ENCODE assay signal across 18 cellular contexts in genomic region chr9:69834591-69835184, GRCh38. TPM values are rescaled to one million over a fixed set of nuclear protein-coding genes. Genes with fewer than 3 reads are reported as not detected.
"Had no signal": no experiment of that assay in that cellular context is flagged by ENCODE, and none has a peak within 500 bp of the region (broad histone marks: within the 10 kb centered on the region; RNA-seq: fewer than 3 reads in every experiment).

No MANE protein-coding gene starts in this region.

- DNase-seq: activated effector memory CD4-positive, alpha-beta T cell treated with anti-CD3 and anti-CD28 coated beads, Interleukin-2, amount 50 U/mL, for 16 hours; adrenal gland; colonic mucosa; esophagus squamous epithelium; foreskin fibroblast; head of caudate nucleus; left colon; occipital lobe; right cardiac atrium; SK-N-SH; small intestine had no signal

- H3K9ac ChIP-seq: SK-N-SH had no signal

- H3K36me3 ChIP-seq: adrenal gland, colonic mucosa, esophagus squamous epithelium, tibial nerve, vagina had no signal

- H3K4me3 ChIP-seq: adrenal gland, colonic mucosa, esophagus squamous epithelium, tibial nerve, vagina had no signal

- H3K36me3 Mint-ChIP-seq: natural killer cell treated with Interleukin-12 subunit alpha and Interleukin-12 subunit beta and Interleukin-15 and Interleukin-18, amount 100 ng/mL, for 72 hours had no signal

- H3K4me3 Mint-ChIP-seq: natural killer cell treated with Interleukin-12 subunit alpha and Interleukin-12 subunit beta and Interleukin-15 and Interleukin-18, amount 100 ng/mL, for 72 hours had no signal

- H3K9me3 Mint-ChIP-seq: natural killer cell treated with Interleukin-12 subunit alpha and Interleukin-12 subunit beta and Interleukin-15 and Interleukin-18, amount 100 ng/mL, for 72 hours had no signal

- H3K9me3 ChIP-seq: adrenal gland, colonic mucosa, esophagus squamous epithelium, SK-N-SH, tibial nerve, vagina had no signal

- H3K27ac Mint-ChIP-seq: natural killer cell treated with Interleukin-12 subunit alpha and Interleukin-12 subunit beta and Interleukin-15 and Interleukin-18, amount 100 ng/mL, for 72 hours; progenitor cell of endocrine pancreas had no signal

- H3K27ac ChIP-seq: adrenal gland, colonic mucosa, esophagus squamous epithelium, tibial nerve, vagina had no signal

- H3K27me3 Mint-ChIP-seq: natural killer cell treated with Interleukin-12 subunit alpha and Interleukin-12 subunit beta and Interleukin-15 and Interleukin-18, amount 100 ng/mL, for 72 hours; progenitor cell of endocrine pancreas had no signal

- H3K27me3 ChIP-seq: adrenal gland, colonic mucosa, esophagus squamous epithelium, tibial nerve, vagina had no signal

- ATAC-seq: left colon; natural killer cell treated with Interleukin-12 subunit alpha and Interleukin-12 subunit beta and Interleukin-15 and Interleukin-18, amount 100 ng/mL, for 72 hours; right cardiac atrium had no signal

- H3K4me2 ChIP-seq: SK-N-SH had no signal

- H3K4me1 ChIP-seq: adrenal gland, colonic mucosa, esophagus squamous epithelium, tibial nerve, vagina had no signal

RNA-seq across cellular contexts. Expression of gene CFAP95, which starts 14.1 kb away (rescaled TPM):
- total RNA-seq: esophagus squamous epithelium; lung microvascular endothelial cell; mononuclear cell; natural killer cell treated with Interleukin-12 subunit alpha and Interleukin-12 subunit beta and Interleukin-15 and Interleukin-18, amount 100 ng/mL, for 72 hours; occipital lobe; right cardiac atrium; subcutaneous adipose tissue; tibial nerve; vagina had no signal
